15 cellular contexts compared by ENCODE assay signal in genomic region chr13:45365558-45365885, GRCh38.
"Had no signal": no experiment of that assay in that cellular context is flagged by ENCODE, and none has a peak within 500 bp of the region (broad histone marks: within the 10 kb centered on the region; RNA-seq: fewer than 3 reads in every experiment).

No MANE protein-coding gene starts in this region.

- DNase-seq: activated T-cell treated with anti-CD3 and anti-CD28 coated beads for 4 hours; islet precursor cell; left lung; mesenchymal stem cell; ovary; sigmoid colon; stimulated activated CD4-positive, alpha-beta T cell treated with anti-CD3 and anti-CD28 coated beads, Interleukin-4, amount 100 ng/mL, for 1 hour; stimulated activated CD8-positive, alpha-beta memory T cell treated with anti-CD3 and anti-CD28 coated beads, Interleukin-4, amount 100 ng/mL, for 48 hours; stimulated activated naive CD8-positive, alpha-beta T cell treated with anti-CD3 and anti-CD28 coated beads, Interleukin-15, Interleukin-2, amounts not matched to agents 100 U/mL and 50 U/mL, for 24 hours; upper lobe of left lung had no signal

- H3K4me3 ChIP-seq: ascending aorta, gastroesophageal sphincter, left lung, ovary, sigmoid colon, suprapubic skin, upper lobe of left lung had no signal

- ATAC-seq: activated CD4-positive, CD25-positive, alpha-beta regulatory T cell treated with anti-CD3 and anti-CD28 coated beads, Interleukin-2, amount 50 U/mL, for 24 hours; activated naive CD4-positive, alpha-beta T cell treated with anti-CD3 and anti-CD28 coated beads, Interleukin-2, amount 50 U/mL, for 72 hours; gastroesophageal sphincter; left lung; stimulated activated naive CD8-positive, alpha-beta T cell treated with anti-CD3 and anti-CD28 coated beads, Interleukin-15, Interleukin-2, amounts not matched to agents 100 U/mL and 50 U/mL, for 24 hours had no signal

- H3K27ac ChIP-seq: ascending aorta, gastroesophageal sphincter, left lung, ovary, sigmoid colon, suprapubic skin, upper lobe of left lung had no signal

- H3K36me3 ChIP-seq: ovary had no signal

- H3K9me3 ChIP-seq: ascending aorta, gastroesophageal sphincter, left lung, ovary, sigmoid colon, suprapubic skin, upper lobe of left lung had no signal

- H3K27me3 ChIP-seq: ascending aorta, gastroesophageal sphincter, left lung, ovary, sigmoid colon, suprapubic skin, upper lobe of left lung had no signal
